ENCODE assay signal across 1 cellular context in the genomic region with DNA sequence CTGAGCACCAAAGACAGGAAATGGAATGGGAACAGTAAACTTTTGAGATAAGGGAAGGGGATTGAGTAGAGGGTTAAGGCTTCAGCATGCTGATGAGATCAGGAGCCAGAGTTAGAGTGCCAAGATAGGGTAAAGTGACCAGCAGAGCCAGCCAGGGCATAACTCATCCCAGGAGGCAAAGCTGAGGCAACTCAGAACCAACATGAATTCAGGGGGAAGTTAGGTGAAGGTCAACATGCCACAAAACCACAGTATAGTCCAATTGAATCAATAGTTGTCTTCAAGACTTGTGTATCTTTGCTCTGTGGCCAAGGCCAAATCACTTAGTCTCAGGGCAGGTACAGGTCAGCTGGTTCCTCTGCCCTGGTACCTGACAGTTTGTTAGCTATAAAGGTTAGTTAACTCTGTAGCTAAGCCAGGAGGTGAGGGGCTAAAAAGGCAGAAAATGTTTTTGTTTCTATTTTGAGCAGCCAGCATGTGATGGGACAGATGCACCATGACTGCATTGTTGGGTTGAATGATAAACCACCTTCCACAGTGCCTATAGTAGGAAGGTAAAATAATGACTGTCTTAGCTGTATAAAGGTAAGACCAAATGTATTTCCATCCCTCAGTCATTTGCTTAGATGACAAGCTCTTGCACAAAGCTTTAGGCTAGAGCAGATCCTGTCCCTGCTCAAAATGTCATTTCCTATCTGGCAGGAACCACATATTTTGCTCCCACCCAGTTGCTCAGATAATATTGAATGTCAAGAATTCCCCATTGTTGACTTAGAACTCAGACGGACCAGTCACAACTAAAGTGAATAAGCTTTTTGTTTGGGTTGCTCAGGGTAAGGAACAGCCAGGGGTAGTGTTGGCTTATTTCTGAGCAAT.
TF ChIP-seq lines count a peak whose summit lies in the region.

No MANE protein-coding gene starts in this region.

TF ChIP-seq in HepG2, 621 proteins besides CTCF, POLR2A, EP300 and RAD21 (continued from another document and continues in another):
- TF ChIP-seq CAMTA2 (CRISPR knock-in tag; IDR thresholded peaks at IDR 0.05; ENCODE audit: borderline replicate concordance) (no peak), MXI1 (IDR thresholded peaks at IDR 0.05; ENCODE audit: borderline replicate concordance, low read depth, low read length) (no peak), NCOA2 (CRISPR knock-in tag; IDR thresholded peaks at IDR 0.05) (peak; percentile 96), PRPF4 (IDR thresholded peaks at IDR 0.05; ENCODE audit: low read depth, low read length, poor library complexity, severe bottlenecking) (no peak), USF2 (IDR thresholded peaks at IDR 0.05; ENCODE audit: low read depth, low read length) (no peak), USF2 (CRISPR knock-in tag; IDR thresholded peaks at IDR 0.05; ENCODE audit: borderline replicate concordance) (peak; percentile 39; the same call in 1 of the 2 replicates), SOX5 (CRISPR knock-in tag; IDR thresholded peaks at IDR 0.05; ENCODE audit: borderline replicate concordance) (peak; percentile 75; the same call in 1 of the 2 replicates), NCOA1 (CRISPR knock-in tag; IDR thresholded peaks at IDR 0.05) (peak; percentile 77; the same call in 1 of the 2 replicates), ZNF713 (CRISPR knock-in tag; IDR thresholded peaks at IDR 0.05) (no peak), BCL6 (CRISPR knock-in tag; IDR thresholded peaks at IDR 0.05) (peak; percentile 94), ARID2 (CRISPR knock-in tag; IDR thresholded peaks at IDR 0.05; ENCODE audit: borderline replicate concordance) (no peak), CHD4 (IDR thresholded peaks at IDR 0.05; ENCODE audit: borderline replicate concordance, low read length) (no peak), SPEN (CRISPR knock-in tag; IDR thresholded peaks at IDR 0.05; ENCODE audit: low read depth) (peak; percentile 41; the same call in 1 of the 2 replicates), BORCS8-MEF2B (CRISPR knock-in tag; IDR thresholded peaks at IDR 0.05) (no peak), GATAD1 (CRISPR knock-in tag; IDR thresholded peaks at IDR 0.05) (peak; percentile 62), SP5 (CRISPR knock-in tag; IDR thresholded peaks at IDR 0.05; ENCODE audit: borderline replicate concordance, low read depth) (0 out of 2 replicates have a peak, but pooled peaks have one; percentile 19), ZBTB40 (IDR thresholded peaks at IDR 0.05) (no peak), ZBTB40 (CRISPR knock-in tag; IDR thresholded peaks at IDR 0.05) (no peak; the same call in 1 of the 2 replicates), ZSCAN21 (CRISPR knock-in tag; IDR thresholded peaks at IDR 0.05; ENCODE audit: borderline replicate concordance) (no peak), STAG1 (CRISPR knock-in tag; IDR thresholded peaks at IDR 0.05) (no peak), ZBTB37 (CRISPR knock-in tag; IDR thresholded peaks at IDR 0.05) (peak; percentile 77; the same call in 1 of the 2 replicates), ZBTB2 (CRISPR knock-in tag; IDR thresholded peaks at IDR 0.05; ENCODE audit: low read depth) (no peak), TCF7 (IDR thresholded peaks at IDR 0.05; ENCODE audit: low read depth) (0 out of 2 replicates have a peak, but pooled peaks have one; percentile 28), SP4 (CRISPR knock-in tag; IDR thresholded peaks at IDR 0.05) (no peak), ZBTB20 (CRISPR knock-in tag; IDR thresholded peaks at IDR 0.05; ENCODE audit: borderline replicate concordance, low read depth) (peak; percentile 79; the same call in 1 of the 2 replicates), ZBTB43 (CRISPR knock-in tag; conservative IDR thresholded peaks at IDR 0.05) (no peak), ZNF160 (CRISPR knock-in tag; IDR thresholded peaks at IDR 0.05) (no peak), TBX2 (CRISPR knock-in tag; IDR thresholded peaks at IDR 0.05; ENCODE audit: borderline replicate concordance) (peak; percentile 45), HNF4A (CRISPR knock-in tag; IDR thresholded peaks at IDR 0.05) (peak; percentile 91), HDAC6 (IDR thresholded peaks at IDR 0.05; ENCODE audit: low read depth, low read length) (no peak), BATF2 (CRISPR knock-in tag; IDR thresholded peaks at IDR 0.05) (no peak)
- TF ChIP-seq, protein P1, sequence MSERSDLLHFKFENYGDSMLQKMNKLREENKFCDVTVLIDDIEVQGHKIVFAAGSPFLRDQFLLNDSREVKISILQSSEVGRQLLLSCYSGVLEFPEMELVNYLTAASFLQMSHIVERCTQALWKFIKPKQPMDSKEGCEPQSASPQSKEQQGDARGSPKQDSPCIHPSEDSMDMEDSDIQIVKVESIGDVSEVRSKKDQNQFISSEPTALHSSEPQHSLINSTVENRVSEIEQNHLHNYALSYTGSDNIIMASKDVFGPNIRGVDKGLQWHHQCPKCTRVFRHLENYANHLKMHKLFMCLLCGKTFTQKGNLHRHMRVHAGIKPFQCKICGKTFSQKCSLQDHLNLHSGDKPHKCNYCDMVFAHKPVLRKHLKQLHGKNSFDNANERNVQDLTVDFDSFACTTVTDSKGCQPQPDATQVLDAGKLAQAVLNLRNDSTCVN (CRISPR knock-in tag; IDR thresholded peaks at IDR 0.05; ENCODE audit: borderline replicate concordance) = 0 out of 2 replicates have a peak, but pooled peaks have one; percentile 54
- TF ChIP-seq, protein P2, sequence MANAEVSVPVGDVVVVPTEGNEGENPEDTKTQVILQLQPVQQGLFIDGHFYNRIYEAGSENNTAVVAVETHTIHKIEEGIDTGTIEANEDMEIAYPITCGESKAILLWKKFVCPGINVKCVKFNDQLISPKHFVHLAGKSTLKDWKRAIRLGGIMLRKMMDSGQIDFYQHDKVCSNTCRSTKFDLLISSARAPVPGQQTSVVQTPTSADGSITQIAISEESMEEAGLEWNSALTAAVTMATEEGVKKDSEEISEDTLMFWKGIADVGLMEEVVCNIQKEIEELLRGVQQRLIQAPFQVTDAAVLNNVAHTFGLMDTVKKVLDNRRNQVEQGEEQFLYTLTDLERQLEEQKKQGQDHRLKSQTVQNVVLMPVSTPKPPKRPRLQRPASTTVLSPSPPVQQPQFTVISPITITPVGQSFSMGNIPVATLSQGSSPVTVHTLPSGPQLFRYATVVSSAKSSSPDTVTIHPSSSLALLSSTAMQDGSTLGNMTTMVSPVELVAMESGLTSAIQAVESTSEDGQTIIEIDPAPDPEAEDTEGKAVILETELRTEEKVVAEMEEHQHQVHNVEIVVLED (CRISPR knock-in tag; IDR thresholded peaks at IDR 0.05; ENCODE audit: borderline replicate concordance) = peak; percentile 46; the same call in 1 of the 2 replicates
